ENCODE assay signal across 12 cellular contexts in the genomic region with DNA sequence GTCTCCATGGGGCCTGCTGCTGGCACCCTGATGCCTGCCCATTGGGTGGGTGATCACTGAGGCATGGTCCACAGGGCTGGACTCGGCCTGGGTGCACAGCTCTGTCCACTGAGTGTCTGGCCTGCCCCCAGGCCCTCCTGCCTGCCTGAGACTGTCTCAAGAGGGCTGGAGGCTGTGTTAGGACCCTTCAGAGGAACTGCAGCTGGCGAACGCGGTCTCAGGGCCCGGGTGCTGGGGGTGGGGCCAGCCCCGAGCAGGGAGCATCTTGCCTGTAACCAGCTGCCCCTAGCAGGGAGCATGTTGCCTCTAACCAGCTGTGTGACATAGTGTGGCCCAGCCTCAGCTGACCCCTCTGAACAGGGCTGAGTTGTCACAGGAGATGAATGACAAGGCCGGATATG.
"Had no signal": no experiment of that assay in that cellular context is flagged by ENCODE, and none has a peak within 500 bp of the region (broad histone marks: within the 10 kb centered on the region; RNA-seq: fewer than 3 reads in every experiment).

No MANE protein-coding gene starts in this region.

- ATAC-seq: sciatic nerve, SK-N-SH treated with all-trans-retinoic acid at 6 μM for 48 hours had no signal

- DNase-seq: activated CD4-positive, alpha-beta T cell treated with anti-CD3 and anti-CD28 coated beads, Interleukin-2, amount 50 U/mL, for 48 hours; activated effector memory CD4-positive, alpha-beta T cell treated with Interleukin-2 at 50 U/mL for 16 hours; activated T-cell treated with anti-CD3 and anti-CD28 coated beads, Interleukin-2, amount 50 U/mL, for 1 hour; glutamatergic neuron; hypothalamus; kidney; nephron progenitor cell; stimulated activated naive CD4-positive, alpha-beta T cell; T-helper 1 cell; T1000 had no signal
